ENCODE assay signal across 1 cellular context in genomic region chr1:209723761-209724693, GRCh38.
TF ChIP-seq lines count a peak whose summit lies in the region.

No MANE protein-coding gene starts in this region.

TF ChIP-seq in GM12878, 131 proteins besides CTCF, POLR2A, EP300 and RAD21 (continued from another document and continues in another):
- TF ChIP-seq CREB1 (IDR thresholded peaks at IDR 0.05; ENCODE audit: low read depth) (peak; percentile 64), TCF7 (IDR thresholded peaks at IDR 0.05; ENCODE audit: borderline replicate concordance) (peak; percentile 80; the same call in 1 of the 2 replicates), SIN3A (IDR thresholded peaks at IDR 0.05; ENCODE audit: low read depth, low read length) (no peak), E2F8 (IDR thresholded peaks at IDR 0.05; ENCODE audit: low read depth, partially characterized antibody) (no peak), STAT3 (IDR thresholded peaks at IDR 0.05; ENCODE audit: low read depth, low read length) (no peak), SREBF2 (IDR thresholded peaks at IDR 0.05; ENCODE audit: low read length) (no peak), CEBPB (IDR thresholded peaks at IDR 0.05; ENCODE audit: borderline replicate concordance in 1 of 2, low read depth in 2 of 2, low read length in 2 of 2) (no peak), JUNB (IDR thresholded peaks at IDR 0.05) (peak; percentile 68; the same call in 1 of the 2 replicates), IKZF2 (IDR thresholded peaks at IDR 0.05) (peak; percentile 70 to 72), MTA3 (IDR thresholded peaks at IDR 0.05; ENCODE audit: borderline replicate concordance, low read length) (0 out of 2 replicates have a peak, but pooled peaks have one; percentile 61), SKIL (IDR thresholded peaks at IDR 0.05; ENCODE audit: low read depth, poor library complexity, severe bottlenecking) (no peak), NFXL1 (IDR thresholded peaks at IDR 0.05; ENCODE audit: borderline replicate concordance) (no peak), YY1 (IDR thresholded peaks at IDR 0.05; ENCODE audit: low read depth, low read length) (no peak), RELA (IDR thresholded peaks at IDR 0.05; ENCODE audit: borderline replicate concordance, partially characterized antibody) (peak; percentile 33), SPI1 (IDR thresholded peaks at IDR 0.05; ENCODE audit: borderline replicate concordance, insufficient read depth, low read depth, low read length) (no peak), CUX1 (IDR thresholded peaks at IDR 0.05; ENCODE audit: insufficient replicate concordance, low read depth, low read length) (no peak), ZNF687 (IDR thresholded peaks at IDR 0.05) (no peak), HDAC2 (IDR thresholded peaks at IDR 0.05) (no peak), SRF (IDR thresholded peaks at IDR 0.05; ENCODE audit: low read depth in 2 of 2, low read length in 2 of 2) (no peak), NR2C1 (IDR thresholded peaks at IDR 0.05) (no peak), RELB (IDR thresholded peaks at IDR 0.05; ENCODE audit: low read depth) (peak; percentile 35; the same call in 1 of the 2 replicates), ATF7 (IDR thresholded peaks at IDR 0.05; ENCODE audit: low read depth) (peak; percentile 43; the same call in 1 of the 2 replicates), BCL3 (IDR thresholded peaks at IDR 0.05; ENCODE audit: borderline replicate concordance, insufficient read depth, low read depth, low read length, poor library complexity, severe bottlenecking) (peak; percentile 59), BCL11A (IDR thresholded peaks at IDR 0.05; ENCODE audit: low read depth, low read length) (peak; percentile 47; the same call in 1 of the 2 replicates), TCF3 (IDR thresholded peaks at IDR 0.05; ENCODE audit: borderline replicate concordance, insufficient read depth, low read depth, low read length) (0 out of 2 replicates have a peak, but pooled peaks have one; percentile 36), IKZF1 (conservative IDR thresholded peaks at IDR 0.05) (peak; percentile 87), EED (IDR thresholded peaks at IDR 0.05; ENCODE audit: low read depth) (peak; percentile 87), CEBPZ (IDR thresholded peaks at IDR 0.05; ENCODE audit: low read depth, low read length) (no peak), DPF2 (IDR thresholded peaks at IDR 0.05) (peak; percentile 40; the same call in 1 of the 2 replicates), SREBF1 (IDR thresholded peaks at IDR 0.05; ENCODE audit: low read length) (no peak), ATF2 (IDR thresholded peaks at IDR 0.05; ENCODE audit: low read length) (peak; percentile 47; the same call in 1 of the 2 replicates), ESRRA (IDR thresholded peaks at IDR 0.05; ENCODE audit: low read length) (no peak), POLR2AphosphoS2 (IDR thresholded peaks at IDR 0.05; ENCODE audit: low read depth, low read length) (no peak), NR2F1 (conservative IDR thresholded peaks at IDR 0.05) (0 out of 2 replicates have a peak, but pooled peaks have one; percentile 28)
